Comparison of ENCODE assay signal across 8 cellular contexts in genomic region chr12:57632898-57633825, GRCh38. TPM values are rescaled to one million over a fixed set of nuclear protein-coding genes. Genes with fewer than 3 reads are reported as not detected.
DNase-seq lines count a peak whose midpoint lies in the region; ATAC-seq lines count a peak whose summit lies in the region.

B4GALNT1 (minus strand) TSS chr12:57633201; CDS start chr12:57632132, 1,069 bp downstream.

- peak within 1 kb of the TSS; percentile 13 for H3K9ac ChIP-seq in endocrine pancreas (ENCODE audit: control insufficient read depth, insufficient read depth, low read length)

- H3K27me3 Mint-ChIP-seq in activated CD8-positive, alpha-beta T cell treated with anti-CD3 and anti-CD28 coated beads, Interleukin-2, amount 10 ng/mL, durations not matched to agents 7 days and 5 days (ENCODE audit: low read depth): peaks cover 53% of the 10 kb centered on the region

- no peaks in the 10 kb centered on the region for H3K36me3 ChIP-seq in endocrine pancreas (ENCODE audit: control insufficient read depth, insufficient read depth, low read length)

- no peaks in the 10 kb centered on the region for H3K9me3 ChIP-seq in endocrine pancreas (ENCODE audit: control insufficient read depth, low read length)

- no peaks in the 10 kb centered on the region for H3K36me3 Mint-ChIP-seq in activated CD8-positive, alpha-beta T cell treated with anti-CD3 and anti-CD28 coated beads, Interleukin-2, amount 10 ng/mL, durations not matched to agents 7 days and 5 days (ENCODE audit: low read depth)

- H3K4me1 ChIP-seq in endocrine pancreas (ENCODE audit: control insufficient read depth, insufficient read depth, low read length): no peaks in the 10 kb centered on the region

- no peak within 1 kb of the TSS for H3K4me3 ChIP-seq in endocrine pancreas (ENCODE audit: control insufficient read depth, insufficient read depth, low read length)

- DNase-seq in Ammon's horn (ENCODE audit: low spot score) (peak; percentile 64), NCI-H748 (lab: John Stamatoyannopoulos, UW; ENCODE audit: unreplicated experiment) (peak; percentile 89), mesenteric fat pad (ENCODE audit: low spot score) (peak; percentile 93)
- DNase-seq in activated CD8-positive, alpha-beta T cell treated with anti-CD3 and anti-CD28 coated beads, Interleukin-2, amount 10 ng/mL, durations not matched to agents 7 days and 5 days: peak; percentile 65
- peak; percentile 78 for DNase-seq in stimulated activated CD8-positive, alpha-beta memory T cell treated with anti-CD3 and anti-CD28 coated beads, Interleukin-4, amount 100 ng/mL, for 48 hours

- H3K9me3 Mint-ChIP-seq in activated CD8-positive, alpha-beta T cell treated with anti-CD3 and anti-CD28 coated beads, Interleukin-2, amount 10 ng/mL, durations not matched to agents 7 days and 5 days (ENCODE audit: insufficient read depth): no peaks in the 10 kb centered on the region

- CTCF ChIA-PET in activated CD8-positive, alpha-beta T cell treated with anti-CD3 and anti-CD28 coated beads, Interleukin-2, amount 10 ng/mL, durations not matched to agents 7 days and 5 days (lab: Charles Lee): interaction anchor here (0.6 to 3.0 kb wide), 13 partner anchors 9 to 174 kb away, joined by 3 to 32 read pairs (median 4); no protein-coding TSS in a partner anchor

- peak within 1 kb of the TSS; percentile 50 for H3K4me3 Mint-ChIP-seq in activated CD8-positive, alpha-beta T cell treated with anti-CD3 and anti-CD28 coated beads, Interleukin-2, amount 10 ng/mL, durations not matched to agents 7 days and 5 days

- ATAC-seq in GM19023 (IDR thresholded peaks at IDR 0.05; ENCODE audit: unreplicated experiment) (peak; percentile 73), HG03196 (IDR thresholded peaks at IDR 0.05; ENCODE audit: unreplicated experiment) (peak; percentile 84)
- peak; percentile 80 for ATAC-seq in activated CD8-positive, alpha-beta T cell treated with anti-CD3 and anti-CD28 coated beads, Interleukin-2, amount 10 ng/mL, durations not matched to agents 7 days and 5 days

- H3K27me3 ChIP-seq in endocrine pancreas (ENCODE audit: control insufficient read depth, insufficient read depth, low read length): peaks cover 12% of the 10 kb centered on the region

- H3K4me1 Mint-ChIP-seq in activated CD8-positive, alpha-beta T cell treated with anti-CD3 and anti-CD28 coated beads, Interleukin-2, amount 10 ng/mL, durations not matched to agents 7 days and 5 days (ENCODE audit: low read depth): peaks cover 13% of the 10 kb centered on the region

- POLR2A ChIA-PET in activated CD8-positive, alpha-beta T cell treated with anti-CD3 and anti-CD28 coated beads, Interleukin-2, amount 10 ng/mL, durations not matched to agents 7 days and 5 days (lab: Charles Lee): no interaction called here

- H3K27ac Mint-ChIP-seq in activated CD8-positive, alpha-beta T cell treated with anti-CD3 and anti-CD28 coated beads, Interleukin-2, amount 10 ng/mL, durations not matched to agents 7 days and 5 days: no peak within 1 kb of the TSS

RNA-seq across cellular contexts. Expression of gene B4GALNT1, which starts in this region (rescaled TPM):
- total RNA-seq in activated CD8-positive, alpha-beta T cell treated with anti-CD3 and anti-CD28 coated beads, Interleukin-2, amount 10 ng/mL, durations not matched to agents 7 days and 5 days: under 1 TPM; 0.84 to 0.99 TPM
- total RNA-seq in mesenteric fat pad: 2.7 TPM

Comparison
In these comparisons a context has a peak if more than half of its experiments do, and no peak if none do; other contexts are left out.
1. Peak in DNase-seq and ATAC-seq in activated CD8-positive, alpha-beta T cell treated with anti-CD3 and anti-CD28 coated beads, Interleukin-2, amount 10 ng/mL, durations not matched to agents 7 days and 5 days; RNA of the gene not detected or under 1 TPM.